Comparison of ENCODE assay signal across 11 cellular contexts in the genomic region with DNA sequence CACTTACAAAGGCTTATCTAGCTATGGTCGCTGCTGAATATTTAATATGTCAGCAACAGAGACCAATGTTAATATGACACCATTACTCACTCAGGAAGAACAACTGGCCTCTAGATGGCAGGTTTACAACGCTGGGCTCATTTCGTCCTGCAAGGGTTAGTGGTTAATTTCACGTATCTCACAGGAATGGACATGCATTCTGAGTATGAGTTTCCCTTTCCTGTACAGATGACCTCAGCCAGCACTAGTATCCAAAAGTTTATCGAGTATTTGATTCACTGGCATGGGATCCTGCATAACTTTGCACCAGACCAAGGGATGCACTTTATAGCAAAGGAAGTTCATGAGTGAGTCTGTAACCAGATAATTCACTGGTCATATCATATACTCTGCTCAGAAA. TPM values are rescaled to one million over a fixed set of nuclear protein-coding genes. Genes with fewer than 3 reads are reported as not detected.
DNase-seq lines count a peak whose midpoint lies in the region; ATAC-seq and TF ChIP-seq lines count a peak whose summit lies in the region.
"Had no signal": no experiment of that assay in that cellular context is flagged by ENCODE, and none has a peak within 500 bp of the region (broad histone marks: within the 10 kb centered on the region; RNA-seq: fewer than 3 reads in every experiment).

No MANE protein-coding gene starts in this region.

- H3K79me2 ChIP-seq in OCI-LY1 (ENCODE audit: insufficient read depth, low read length), result no peaks in the 10 kb centered on the region

- H2AFZ ChIP-seq in OCI-LY1 (ENCODE audit: low read length), result no peak overlapping the region

- no peak overlapping the region for H3K4me3 ChIP-seq in left ventricle myocardium inferior
- no peak overlapping the region for H3K4me3 ChIP-seq in right atrium auricular region
- H3K4me3 ChIP-seq in OCI-LY1 (ENCODE audit: low read depth, low read length, poor library complexity, severe bottlenecking), result no peak overlapping the region
- H3K4me3 ChIP-seq in epithelial cell of proximal tubule (ENCODE audit: low read depth, low read length), result no peak overlapping the region
- H3K4me3 ChIP-seq in upper lobe of left lung, result no peak overlapping the region
- H3K4me3 ChIP-seq: Peyer's patch had no signal

- H3K27ac ChIP-seq in left ventricle myocardium inferior (replicated peaks), result no peak overlapping the region
- no peak overlapping the region for H3K27ac ChIP-seq in right atrium auricular region
- H3K27ac ChIP-seq in OCI-LY1 (ENCODE audit: low read depth, low read length, poor library complexity, severe bottlenecking), result no peak overlapping the region
- H3K27ac ChIP-seq in upper lobe of left lung, result no peak overlapping the region
- H3K27ac ChIP-seq: Peyer's patch had no signal

- TF ChIP-seq CTCF in left ventricle myocardium inferior (IDR thresholded peaks at IDR 0.05; ENCODE audit: borderline replicate concordance) (peak; percentile 19), right atrium auricular region (IDR thresholded peaks at IDR 0.05) (peak in 1 of 2 donors; percentile 40), OCI-LY1 (IDR thresholded peaks at IDR 0.05; ENCODE audit: low read length) (peak; percentile 54), epithelial cell of proximal tubule (conservative IDR thresholded peaks at IDR 0.05; ENCODE audit: low read depth, low read length) (peak; percentile 72), upper lobe of left lung (IDR thresholded peaks at IDR 0.05) (no peak)

- no peaks in the 10 kb centered on the region for H3K36me3 ChIP-seq in left ventricle myocardium inferior
- no peaks in the 10 kb centered on the region for H3K36me3 ChIP-seq in right atrium auricular region
- H3K36me3 ChIP-seq in OCI-LY1 (ENCODE audit: insufficient read depth, low read length), result no peaks in the 10 kb centered on the region
- H3K36me3 ChIP-seq in upper lobe of left lung, result no peaks in the 10 kb centered on the region
- H3K36me3 ChIP-seq: Peyer's patch had no signal

- ATAC-seq in upper lobe of left lung (ENCODE audit: low FRiP score in 2 of 2), result no peak
- ATAC-seq in activated CD4-positive, CD25-positive, alpha-beta regulatory T cell treated with anti-CD3 and anti-CD28 coated beads, Interleukin-2, amount 50 U/mL, for 24 hours, result no peak

- H3K4me2 ChIP-seq in OCI-LY1 (ENCODE audit: low read length), result no peak overlapping the region

- TF ChIP-seq POLR2A in upper lobe of left lung (IDR thresholded peaks at IDR 0.05), result no peak

- no peak overlapping the region for H3K9ac ChIP-seq in OCI-LY1 (ENCODE audit: low read length)

- DNase-seq in left ventricle myocardium inferior (no peak), right atrium auricular region (ENCODE audit: low spot score) (no peak), epithelial cell of proximal tubule (ENCODE audit: low read depth) (no peak), upper lobe of left lung (no peak)
- no peak for DNase-seq in activated CD4-positive, alpha-beta T cell treated with anti-CD3 and anti-CD28 coated beads for 4 hours
- no peak for DNase-seq in NK-92 treated with Interleukin-12 subunit alpha and Interleukin-12 subunit beta, amount 100 ng/mL, for 24 hours (lab: John Stamatoyannopoulos, UW)
- DNase-seq: activated naive CD4-positive, alpha-beta T cell treated with anti-CD3 and anti-CD28 coated beads for 36 hours; GOT3; Peyer's patch had no signal

- no peaks in the 10 kb centered on the region for H4K20me1 ChIP-seq in OCI-LY1 (ENCODE audit: insufficient read depth, low read length)

- no peaks in the 10 kb centered on the region for H3K4me1 ChIP-seq in left ventricle myocardium inferior
- H3K4me1 ChIP-seq in right atrium auricular region, result no peaks in the 10 kb centered on the region
- no peaks in the 10 kb centered on the region for H3K4me1 ChIP-seq in OCI-LY1 (ENCODE audit: insufficient read depth, low read length, severe bottlenecking)
- no peaks in the 10 kb centered on the region for H3K4me1 ChIP-seq in upper lobe of left lung
- H3K4me1 ChIP-seq: Peyer's patch had no signal

- H3F3A ChIP-seq in OCI-LY1 (ENCODE audit: insufficient read depth, low read length), result no peaks in the 10 kb centered on the region

- H3K27me3 ChIP-seq in left ventricle myocardium inferior (ENCODE audit: low read depth), result peaks cover 40% of the 10 kb centered on the region
- H3K27me3 ChIP-seq in right atrium auricular region, result no peaks in the 10 kb centered on the region
- H3K27me3 ChIP-seq in OCI-LY1 (ENCODE audit: insufficient read depth, low read length), result no peaks in the 10 kb centered on the region
- H3K27me3 ChIP-seq in upper lobe of left lung, result no peaks in the 10 kb centered on the region
- H3K27me3 ChIP-seq: Peyer's patch had no signal

- H3K9me3 ChIP-seq in left ventricle myocardium inferior (replicated peaks), result no peaks in the 10 kb centered on the region
- H3K9me3 ChIP-seq in right atrium auricular region, result no peaks in the 10 kb centered on the region
- H3K9me3 ChIP-seq in OCI-LY1 (ENCODE audit: low read length), result no peaks in the 10 kb centered on the region
- no peaks in the 10 kb centered on the region for H3K9me3 ChIP-seq in upper lobe of left lung
- H3K9me3 ChIP-seq: Peyer's patch had no signal

- no peaks in the 10 kb centered on the region for H3K9me2 ChIP-seq in OCI-LY1 (ENCODE audit: low read depth, low read length)

- intact Hi-C loops in left ventricle myocardium inferior (cut with micrococcal nuclease), result no loop called here

- TF ChIP-seq EP300 in upper lobe of left lung (IDR thresholded peaks at IDR 0.05), result no peak

- 18 to 27% methylated on average over 5 of the region's 5 CpGs for WGBS in upper lobe of left lung, 2 donors

RNA-seq across cellular contexts. Expression of a gene that starts 8.7 kb away (rescaled TPM):
- not detected for total RNA-seq in left ventricle myocardium inferior
- not detected for total RNA-seq in right atrium auricular region
- total RNA-seq in epithelial cell of proximal tubule, result not detected in 2 replicates
- total RNA-seq in upper lobe of left lung, result not detected
- total RNA-seq: activated naive CD4-positive, alpha-beta T cell treated with anti-CD3 and anti-CD28 coated beads for 36 hours; Peyer's patch had no signal

Comparison
In these comparisons a context has a peak if more than half of its experiments do, and no peak if none do; other contexts are left out.
1. CTCF ChIP-seq: peak in left ventricle myocardium inferior (single experiment), OCI-LY1 (single experiment) and epithelial cell of proximal tubule (single experiment); none in upper lobe of left lung (0 of 6).